ENCODE assay signal across 8 cellular contexts in genomic region chr3:171049831-171050444, GRCh38. TPM values are rescaled to one million over a fixed set of nuclear protein-coding genes. Genes with fewer than 3 reads are reported as not detected.
A peak's percentile ranks its signal among the peaks of the same experiment; 100 is the strongest.
DNase-seq lines count a peak whose midpoint lies in the region; ATAC-seq and TF ChIP-seq lines count a peak whose summit lies in the region.

No MANE protein-coding gene starts in this region.

- no peak overlapping the region for H3K27ac Mint-ChIP-seq in activated T-cell treated with anti-CD3 and anti-CD28 coated beads, Interleukin-2, amount 50 U/mL, for 72 hours

- H3K4me2 ChIP-seq in osteoblast (ENCODE audit: insufficient read depth, low read length): no peak overlapping the region

- no peaks in the 10 kb centered on the region for H3K27me3 ChIP-seq in osteoblast (ENCODE audit: insufficient read depth, low read length)

- no peaks in the 10 kb centered on the region for H4K20me1 ChIP-seq in osteoblast (ENCODE audit: insufficient read depth, low read length)

- H2AFZ ChIP-seq in osteoblast (ENCODE audit: low read length): peak overlapping the region; percentile 30

- no peaks in the 10 kb centered on the region for H3K36me3 ChIP-seq in osteoblast (ENCODE audit: insufficient read depth, low read length)

- no peaks in the 10 kb centered on the region for H3K9me3 Mint-ChIP-seq in activated T-cell treated with anti-CD3 and anti-CD28 coated beads, Interleukin-2, amount 50 U/mL, for 72 hours

- TF ChIP-seq CTCF in fibroblast of villous mesenchyme (IDR thresholded peaks at IDR 0.05; ENCODE audit: insufficient read depth, low read depth, low read length) (peak; percentile 74), osteoblast (IDR thresholded peaks at IDR 0.05; ENCODE audit: extremely low read depth, low read depth, low read length) (peak; percentile 77)

- no peaks in the 10 kb centered on the region for H3K79me2 ChIP-seq in osteoblast (ENCODE audit: insufficient read depth, low read length)

- H3K4me3 Mint-ChIP-seq in activated T-cell treated with anti-CD3 and anti-CD28 coated beads, Interleukin-2, amount 50 U/mL, for 72 hours: no peak overlapping the region

- ATAC-seq in GM19372 (IDR thresholded peaks at IDR 0.05; ENCODE audit: low read depth, unreplicated experiment): peak; percentile 89
- peak; percentile 89 for ATAC-seq in HG03439 (IDR thresholded peaks at IDR 0.05; ENCODE audit: unreplicated experiment)
- ATAC-seq in activated T-cell treated with anti-CD3 and anti-CD28 coated beads, Interleukin-2, amount 50 U/mL, for 72 hours (replicated peaks in 1 of 2): peak; percentile 87 to 88

- DNase-seq in DMS 273 (lab: John Stamatoyannopoulos, UW; ENCODE audit: unreplicated experiment) (peak; percentile 91), NCI-H82 treated with DMSO at 0.1 percent for 48 hours (lab: John Stamatoyannopoulos, UW; ENCODE audit: unreplicated experiment) (peak; percentile 80), fibroblast of villous mesenchyme (ENCODE audit: low read depth) (peak; percentile 67), osteoblast (ENCODE audit: insufficient read length, low spot score, missing footprints) (peak; percentile 66)
- peak; percentile 49 to 60 for DNase-seq in activated T-cell treated with anti-CD3 and anti-CD28 coated beads, Interleukin-2, amount 50 U/mL, for 72 hours
- no peak for DNase-seq in activated CD4-positive, CD25-positive, alpha-beta regulatory T cell (lab: John Stamatoyannopoulos, UW)

- no peak overlapping the region for H3K27ac ChIP-seq in osteoblast (ENCODE audit: low read depth, low read length)

- H3K4me1 ChIP-seq in osteoblast (ENCODE audit: insufficient read depth, low read length): peaks cover 11% of the 10 kb centered on the region

- H3K4me3 ChIP-seq in fibroblast of villous mesenchyme (ENCODE audit: low read depth, low read length): no peak overlapping the region
- H3K4me3 ChIP-seq in osteoblast (ENCODE audit: insufficient read depth, low read length): no peak overlapping the region

- H3K27me3 Mint-ChIP-seq in activated T-cell treated with anti-CD3 and anti-CD28 coated beads, Interleukin-2, amount 50 U/mL, for 72 hours (ENCODE audit: low read depth): no peaks in the 10 kb centered on the region

- no peaks in the 10 kb centered on the region for H3K36me3 Mint-ChIP-seq in activated T-cell treated with anti-CD3 and anti-CD28 coated beads, Interleukin-2, amount 50 U/mL, for 72 hours (ENCODE audit: insufficient read depth in 2 of 2)

- no peaks in the 10 kb centered on the region for H3K9me3 ChIP-seq in osteoblast (ENCODE audit: low read depth, low read length)

- H3K4me1 Mint-ChIP-seq in activated T-cell treated with anti-CD3 and anti-CD28 coated beads, Interleukin-2, amount 50 U/mL, for 72 hours (ENCODE audit: low read depth): no peaks in the 10 kb centered on the region

RNA-seq across cellular contexts. Expression of gene SLC2A2, which starts 23.4 kb away (rescaled TPM):
- total RNA-seq in activated T-cell treated with anti-CD3 and anti-CD28 coated beads, Interleukin-2, amount 50 U/mL, for 72 hours: not detected
- total RNA-seq in fibroblast of villous mesenchyme (under 0.01 TPM in 1 of 2 replicates, not detected in the other), osteoblast (not detected in 2 replicates)

Comparison
In these comparisons a context has a peak if more than half of its experiments do, and no peak if none do; other contexts are left out.
1. DNase-seq: peak in DMS 273 (single experiment), NCI-H82 treated with DMSO at 0.1 percent for 48 hours (single experiment), activated T-cell treated with anti-CD3 and anti-CD28 coated beads, Interleukin-2, amount 50 U/mL, for 72 hours (2 of 2), fibroblast of villous mesenchyme (single experiment) and osteoblast (single experiment); none in activated CD4-positive, CD25-positive, alpha-beta regulatory T cell (0 of 4).
2. Peak in every context shown above with its lines, with median percentiles within 50 percentile points of each other: ATAC-seq.